In the genomic region with DNA sequence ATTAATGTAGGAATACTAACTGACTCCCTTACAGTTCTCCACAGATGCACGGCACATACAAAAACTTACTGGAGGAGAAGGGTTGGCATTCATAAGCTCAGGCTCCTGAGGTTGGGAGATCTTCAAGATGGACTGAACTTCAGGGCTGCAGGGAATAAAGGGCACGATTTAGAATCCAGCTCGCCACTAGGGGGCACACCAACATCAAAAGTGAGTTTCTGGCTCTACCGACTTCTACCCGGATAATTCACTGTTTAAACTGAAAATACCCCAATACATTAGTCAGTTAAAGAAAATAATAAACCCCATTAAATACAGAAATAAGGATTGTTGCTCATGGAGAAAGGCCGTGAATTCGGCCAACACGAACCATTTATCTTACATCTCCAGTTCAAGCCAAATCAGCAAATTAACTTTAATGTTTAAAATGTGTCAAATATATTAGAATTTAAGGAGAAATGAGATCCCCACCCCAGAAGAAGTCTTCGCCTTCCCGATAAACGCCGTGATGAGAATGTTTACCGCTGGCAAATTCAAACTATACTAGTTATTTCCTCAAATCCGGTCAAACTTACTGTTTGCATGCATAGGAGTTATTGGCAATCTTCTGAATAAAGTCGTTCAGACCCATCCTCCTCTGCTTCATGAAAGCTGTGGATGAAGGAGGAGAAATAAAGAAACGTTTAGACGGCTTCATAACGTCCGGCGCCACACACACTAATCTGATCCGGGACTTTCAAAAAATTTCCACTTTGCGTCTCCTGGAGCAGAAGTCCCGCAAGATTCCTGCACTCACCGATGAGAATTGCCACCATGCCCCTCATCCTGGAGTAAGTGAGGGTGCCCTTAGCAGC, we compare ENCODE assay signal across 1 cellular context.
TF ChIP-seq lines count a peak whose summit lies in the region.

No MANE protein-coding gene starts in this region.

TF ChIP-seq in HepG2, 621 proteins besides CTCF, POLR2A, EP300 and RAD21 (continued from another document and continues in another):
- TF ChIP-seq, protein P1, sequence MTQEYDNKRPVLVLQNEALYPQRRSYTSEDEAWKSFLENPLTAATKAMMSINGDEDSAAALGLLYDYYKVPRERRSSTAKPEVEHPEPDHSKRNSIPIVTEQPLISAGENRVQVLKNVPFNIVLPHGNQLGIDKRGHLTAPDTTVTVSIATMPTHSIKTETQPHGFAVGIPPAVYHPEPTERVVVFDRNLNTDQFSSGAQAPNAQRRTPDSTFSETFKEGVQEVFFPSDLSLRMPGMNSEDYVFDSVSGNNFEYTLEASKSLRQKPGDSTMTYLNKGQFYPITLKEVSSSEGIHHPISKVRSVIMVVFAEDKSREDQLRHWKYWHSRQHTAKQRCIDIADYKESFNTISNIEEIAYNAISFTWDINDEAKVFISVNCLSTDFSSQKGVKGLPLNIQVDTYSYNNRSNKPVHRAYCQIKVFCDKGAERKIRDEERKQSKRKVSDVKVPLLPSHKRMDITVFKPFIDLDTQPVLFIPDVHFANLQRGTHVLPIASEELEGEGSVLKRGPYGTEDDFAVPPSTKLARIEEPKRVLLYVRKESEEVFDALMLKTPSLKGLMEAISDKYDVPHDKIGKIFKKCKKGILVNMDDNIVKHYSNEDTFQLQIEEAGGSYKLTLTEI (CRISPR knock-in tag; conservative IDR thresholded peaks at IDR 0.05) = no peak
- TF ChIP-seq HNF4A (CRISPR knock-in tag; IDR thresholded peaks at IDR 0.05) (no peak), ZNF432 (CRISPR knock-in tag; IDR thresholded peaks at IDR 0.05; ENCODE audit: borderline replicate concordance) (no peak), ZNF264 (CRISPR knock-in tag; IDR thresholded peaks at IDR 0.05) (no peak), RFX5 (IDR thresholded peaks at IDR 0.05; ENCODE audit: low read depth, low read length) (no peak), CBX1 (IDR thresholded peaks at IDR 0.05; ENCODE audit: low read depth) (no peak), ZNF136 (CRISPR knock-in tag; IDR thresholded peaks at IDR 0.05; ENCODE audit: low read depth) (no peak), HMG20B (CRISPR knock-in tag; conservative IDR thresholded peaks at IDR 0.05) (no peak), FIP1L1 (IDR thresholded peaks at IDR 0.05; ENCODE audit: borderline replicate concordance, insufficient read depth, low read depth, low read length) (no peak), GATAD2A (CRISPR knock-in tag; IDR thresholded peaks at IDR 0.05) (peak; percentile 58), PITX1 (CRISPR knock-in tag; IDR thresholded peaks at IDR 0.05) (no peak), GATA4 (IDR thresholded peaks at IDR 0.05; ENCODE audit: borderline replicate concordance, low read depth) (no peak), U2AF1 (optimal IDR thresholded peaks at IDR 0.05; ENCODE audit: low read depth, low read length) (no peak), NFIC (IDR thresholded peaks at IDR 0.05; ENCODE audit: low read length) (no peak), FOXP1 (IDR thresholded peaks at IDR 0.05) (no peak), FOXP1 (CRISPR knock-in tag; IDR thresholded peaks at IDR 0.05) (no peak), ZBTB21 (CRISPR knock-in tag; IDR thresholded peaks at IDR 0.05) (no peak; the same call in 1 of the 2 replicates), ZNF263 (CRISPR knock-in tag; IDR thresholded peaks at IDR 0.05) (no peak), MAFF (IDR thresholded peaks at IDR 0.05; ENCODE audit: low read depth, low read length) (0 out of 2 replicates have a peak, but pooled peaks have one; percentile 39), ZNF660 (CRISPR knock-in tag; IDR thresholded peaks at IDR 0.05; ENCODE audit: borderline replicate concordance, low read depth) (no peak), SOX6 (IDR thresholded peaks at IDR 0.05) (no peak), SOX6 (CRISPR knock-in tag; IDR thresholded peaks at IDR 0.05) (no peak; the same call in 1 of the 2 replicates), ZNF746 (CRISPR knock-in tag; IDR thresholded peaks at IDR 0.05) (no peak), LCORL (IDR thresholded peaks at IDR 0.05) (no peak), LCORL (CRISPR knock-in tag; IDR thresholded peaks at IDR 0.05) (no peak), SMYD3 (CRISPR knock-in tag; IDR thresholded peaks at IDR 0.05) (no peak), HHEX (CRISPR knock-in tag; IDR thresholded peaks at IDR 0.05) (no peak)
- TF ChIP-seq, protein P2, sequence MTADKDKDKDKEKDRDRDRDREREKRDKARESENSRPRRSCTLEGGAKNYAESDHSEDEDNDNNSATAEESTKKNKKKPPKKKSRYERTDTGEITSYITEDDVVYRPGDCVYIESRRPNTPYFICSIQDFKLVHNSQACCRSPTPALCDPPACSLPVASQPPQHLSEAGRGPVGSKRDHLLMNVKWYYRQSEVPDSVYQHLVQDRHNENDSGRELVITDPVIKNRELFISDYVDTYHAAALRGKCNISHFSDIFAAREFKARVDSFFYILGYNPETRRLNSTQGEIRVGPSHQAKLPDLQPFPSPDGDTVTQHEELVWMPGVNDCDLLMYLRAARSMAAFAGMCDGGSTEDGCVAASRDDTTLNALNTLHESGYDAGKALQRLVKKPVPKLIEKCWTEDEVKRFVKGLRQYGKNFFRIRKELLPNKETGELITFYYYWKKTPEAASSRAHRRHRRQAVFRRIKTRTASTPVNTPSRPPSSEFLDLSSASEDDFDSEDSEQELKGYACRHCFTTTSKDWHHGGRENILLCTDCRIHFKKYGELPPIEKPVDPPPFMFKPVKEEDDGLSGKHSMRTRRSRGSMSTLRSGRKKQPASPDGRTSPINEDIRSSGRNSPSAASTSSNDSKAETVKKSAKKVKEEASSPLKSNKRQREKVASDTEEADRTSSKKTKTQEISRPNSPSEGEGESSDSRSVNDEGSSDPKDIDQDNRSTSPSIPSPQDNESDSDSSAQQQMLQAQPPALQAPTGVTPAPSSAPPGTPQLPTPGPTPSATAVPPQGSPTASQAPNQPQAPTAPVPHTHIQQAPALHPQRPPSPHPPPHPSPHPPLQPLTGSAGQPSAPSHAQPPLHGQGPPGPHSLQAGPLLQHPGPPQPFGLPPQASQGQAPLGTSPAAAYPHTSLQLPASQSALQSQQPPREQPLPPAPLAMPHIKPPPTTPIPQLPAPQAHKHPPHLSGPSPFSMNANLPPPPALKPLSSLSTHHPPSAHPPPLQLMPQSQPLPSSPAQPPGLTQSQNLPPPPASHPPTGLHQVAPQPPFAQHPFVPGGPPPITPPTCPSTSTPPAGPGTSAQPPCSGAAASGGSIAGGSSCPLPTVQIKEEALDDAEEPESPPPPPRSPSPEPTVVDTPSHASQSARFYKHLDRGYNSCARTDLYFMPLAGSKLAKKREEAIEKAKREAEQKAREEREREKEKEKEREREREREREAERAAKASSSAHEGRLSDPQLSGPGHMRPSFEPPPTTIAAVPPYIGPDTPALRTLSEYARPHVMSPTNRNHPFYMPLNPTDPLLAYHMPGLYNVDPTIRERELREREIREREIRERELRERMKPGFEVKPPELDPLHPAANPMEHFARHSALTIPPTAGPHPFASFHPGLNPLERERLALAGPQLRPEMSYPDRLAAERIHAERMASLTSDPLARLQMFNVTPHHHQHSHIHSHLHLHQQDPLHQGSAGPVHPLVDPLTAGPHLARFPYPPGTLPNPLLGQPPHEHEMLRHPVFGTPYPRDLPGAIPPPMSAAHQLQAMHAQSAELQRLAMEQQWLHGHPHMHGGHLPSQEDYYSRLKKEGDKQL (CRISPR knock-in tag; IDR thresholded peaks at IDR 0.05; ENCODE audit: low read depth) = no peak
- TF ChIP-seq, protein P3, sequence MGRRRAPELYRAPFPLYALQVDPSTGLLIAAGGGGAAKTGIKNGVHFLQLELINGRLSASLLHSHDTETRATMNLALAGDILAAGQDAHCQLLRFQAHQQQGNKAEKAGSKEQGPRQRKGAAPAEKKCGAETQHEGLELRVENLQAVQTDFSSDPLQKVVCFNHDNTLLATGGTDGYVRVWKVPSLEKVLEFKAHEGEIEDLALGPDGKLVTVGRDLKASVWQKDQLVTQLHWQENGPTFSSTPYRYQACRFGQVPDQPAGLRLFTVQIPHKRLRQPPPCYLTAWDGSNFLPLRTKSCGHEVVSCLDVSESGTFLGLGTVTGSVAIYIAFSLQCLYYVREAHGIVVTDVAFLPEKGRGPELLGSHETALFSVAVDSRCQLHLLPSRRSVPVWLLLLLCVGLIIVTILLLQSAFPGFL (CRISPR knock-in tag; IDR thresholded peaks at IDR 0.05) = no peak
- TF ChIP-seq, protein P4, sequence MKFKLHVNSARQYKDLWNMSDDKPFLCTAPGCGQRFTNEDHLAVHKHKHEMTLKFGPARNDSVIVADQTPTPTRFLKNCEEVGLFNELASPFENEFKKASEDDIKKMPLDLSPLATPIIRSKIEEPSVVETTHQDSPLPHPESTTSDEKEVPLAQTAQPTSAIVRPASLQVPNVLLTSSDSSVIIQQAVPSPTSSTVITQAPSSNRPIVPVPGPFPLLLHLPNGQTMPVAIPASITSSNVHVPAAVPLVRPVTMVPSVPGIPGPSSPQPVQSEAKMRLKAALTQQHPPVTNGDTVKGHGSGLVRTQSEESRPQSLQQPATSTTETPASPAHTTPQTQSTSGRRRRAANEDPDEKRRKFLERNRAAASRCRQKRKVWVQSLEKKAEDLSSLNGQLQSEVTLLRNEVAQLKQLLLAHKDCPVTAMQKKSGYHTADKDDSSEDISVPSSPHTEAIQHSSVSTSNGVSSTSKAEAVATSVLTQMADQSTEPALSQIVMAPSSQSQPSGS (CRISPR knock-in tag; IDR thresholded peaks at IDR 0.05) = 0 out of 2 replicates have a peak, but pooled peaks have one; percentile 62
- TF ChIP-seq, protein P5, sequence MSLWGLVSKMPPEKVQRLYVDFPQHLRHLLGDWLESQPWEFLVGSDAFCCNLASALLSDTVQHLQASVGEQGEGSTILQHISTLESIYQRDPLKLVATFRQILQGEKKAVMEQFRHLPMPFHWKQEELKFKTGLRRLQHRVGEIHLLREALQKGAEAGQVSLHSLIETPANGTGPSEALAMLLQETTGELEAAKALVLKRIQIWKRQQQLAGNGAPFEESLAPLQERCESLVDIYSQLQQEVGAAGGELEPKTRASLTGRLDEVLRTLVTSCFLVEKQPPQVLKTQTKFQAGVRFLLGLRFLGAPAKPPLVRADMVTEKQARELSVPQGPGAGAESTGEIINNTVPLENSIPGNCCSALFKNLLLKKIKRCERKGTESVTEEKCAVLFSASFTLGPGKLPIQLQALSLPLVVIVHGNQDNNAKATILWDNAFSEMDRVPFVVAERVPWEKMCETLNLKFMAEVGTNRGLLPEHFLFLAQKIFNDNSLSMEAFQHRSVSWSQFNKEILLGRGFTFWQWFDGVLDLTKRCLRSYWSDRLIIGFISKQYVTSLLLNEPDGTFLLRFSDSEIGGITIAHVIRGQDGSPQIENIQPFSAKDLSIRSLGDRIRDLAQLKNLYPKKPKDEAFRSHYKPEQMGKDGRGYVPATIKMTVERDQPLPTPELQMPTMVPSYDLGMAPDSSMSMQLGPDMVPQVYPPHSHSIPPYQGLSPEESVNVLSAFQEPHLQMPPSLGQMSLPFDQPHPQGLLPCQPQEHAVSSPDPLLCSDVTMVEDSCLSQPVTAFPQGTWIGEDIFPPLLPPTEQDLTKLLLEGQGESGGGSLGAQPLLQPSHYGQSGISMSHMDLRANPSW (CRISPR knock-in tag; IDR thresholded peaks at IDR 0.05; ENCODE audit: borderline replicate concordance) = no peak
- TF ChIP-seq, protein P6, sequence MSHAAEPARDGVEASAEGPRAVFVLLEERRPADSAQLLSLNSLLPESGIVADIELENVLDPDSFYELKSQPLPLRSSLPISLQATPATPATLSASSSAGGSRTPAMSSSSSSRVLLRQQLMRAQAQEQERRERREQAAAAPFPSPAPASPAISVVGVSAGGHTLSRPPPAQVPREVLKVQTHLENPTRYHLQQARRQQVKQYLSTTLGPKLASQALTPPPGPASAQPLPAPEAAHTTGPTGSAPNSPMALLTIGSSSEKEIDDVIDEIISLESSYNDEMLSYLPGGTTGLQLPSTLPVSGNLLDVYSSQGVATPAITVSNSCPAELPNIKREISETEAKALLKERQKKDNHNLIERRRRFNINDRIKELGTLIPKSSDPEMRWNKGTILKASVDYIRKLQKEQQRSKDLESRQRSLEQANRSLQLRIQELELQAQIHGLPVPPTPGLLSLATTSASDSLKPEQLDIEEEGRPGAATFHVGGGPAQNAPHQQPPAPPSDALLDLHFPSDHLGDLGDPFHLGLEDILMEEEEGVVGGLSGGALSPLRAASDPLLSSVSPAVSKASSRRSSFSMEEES (CRISPR knock-in tag; IDR thresholded peaks at IDR 0.05) = no peak
- TF ChIP-seq, protein P7, sequence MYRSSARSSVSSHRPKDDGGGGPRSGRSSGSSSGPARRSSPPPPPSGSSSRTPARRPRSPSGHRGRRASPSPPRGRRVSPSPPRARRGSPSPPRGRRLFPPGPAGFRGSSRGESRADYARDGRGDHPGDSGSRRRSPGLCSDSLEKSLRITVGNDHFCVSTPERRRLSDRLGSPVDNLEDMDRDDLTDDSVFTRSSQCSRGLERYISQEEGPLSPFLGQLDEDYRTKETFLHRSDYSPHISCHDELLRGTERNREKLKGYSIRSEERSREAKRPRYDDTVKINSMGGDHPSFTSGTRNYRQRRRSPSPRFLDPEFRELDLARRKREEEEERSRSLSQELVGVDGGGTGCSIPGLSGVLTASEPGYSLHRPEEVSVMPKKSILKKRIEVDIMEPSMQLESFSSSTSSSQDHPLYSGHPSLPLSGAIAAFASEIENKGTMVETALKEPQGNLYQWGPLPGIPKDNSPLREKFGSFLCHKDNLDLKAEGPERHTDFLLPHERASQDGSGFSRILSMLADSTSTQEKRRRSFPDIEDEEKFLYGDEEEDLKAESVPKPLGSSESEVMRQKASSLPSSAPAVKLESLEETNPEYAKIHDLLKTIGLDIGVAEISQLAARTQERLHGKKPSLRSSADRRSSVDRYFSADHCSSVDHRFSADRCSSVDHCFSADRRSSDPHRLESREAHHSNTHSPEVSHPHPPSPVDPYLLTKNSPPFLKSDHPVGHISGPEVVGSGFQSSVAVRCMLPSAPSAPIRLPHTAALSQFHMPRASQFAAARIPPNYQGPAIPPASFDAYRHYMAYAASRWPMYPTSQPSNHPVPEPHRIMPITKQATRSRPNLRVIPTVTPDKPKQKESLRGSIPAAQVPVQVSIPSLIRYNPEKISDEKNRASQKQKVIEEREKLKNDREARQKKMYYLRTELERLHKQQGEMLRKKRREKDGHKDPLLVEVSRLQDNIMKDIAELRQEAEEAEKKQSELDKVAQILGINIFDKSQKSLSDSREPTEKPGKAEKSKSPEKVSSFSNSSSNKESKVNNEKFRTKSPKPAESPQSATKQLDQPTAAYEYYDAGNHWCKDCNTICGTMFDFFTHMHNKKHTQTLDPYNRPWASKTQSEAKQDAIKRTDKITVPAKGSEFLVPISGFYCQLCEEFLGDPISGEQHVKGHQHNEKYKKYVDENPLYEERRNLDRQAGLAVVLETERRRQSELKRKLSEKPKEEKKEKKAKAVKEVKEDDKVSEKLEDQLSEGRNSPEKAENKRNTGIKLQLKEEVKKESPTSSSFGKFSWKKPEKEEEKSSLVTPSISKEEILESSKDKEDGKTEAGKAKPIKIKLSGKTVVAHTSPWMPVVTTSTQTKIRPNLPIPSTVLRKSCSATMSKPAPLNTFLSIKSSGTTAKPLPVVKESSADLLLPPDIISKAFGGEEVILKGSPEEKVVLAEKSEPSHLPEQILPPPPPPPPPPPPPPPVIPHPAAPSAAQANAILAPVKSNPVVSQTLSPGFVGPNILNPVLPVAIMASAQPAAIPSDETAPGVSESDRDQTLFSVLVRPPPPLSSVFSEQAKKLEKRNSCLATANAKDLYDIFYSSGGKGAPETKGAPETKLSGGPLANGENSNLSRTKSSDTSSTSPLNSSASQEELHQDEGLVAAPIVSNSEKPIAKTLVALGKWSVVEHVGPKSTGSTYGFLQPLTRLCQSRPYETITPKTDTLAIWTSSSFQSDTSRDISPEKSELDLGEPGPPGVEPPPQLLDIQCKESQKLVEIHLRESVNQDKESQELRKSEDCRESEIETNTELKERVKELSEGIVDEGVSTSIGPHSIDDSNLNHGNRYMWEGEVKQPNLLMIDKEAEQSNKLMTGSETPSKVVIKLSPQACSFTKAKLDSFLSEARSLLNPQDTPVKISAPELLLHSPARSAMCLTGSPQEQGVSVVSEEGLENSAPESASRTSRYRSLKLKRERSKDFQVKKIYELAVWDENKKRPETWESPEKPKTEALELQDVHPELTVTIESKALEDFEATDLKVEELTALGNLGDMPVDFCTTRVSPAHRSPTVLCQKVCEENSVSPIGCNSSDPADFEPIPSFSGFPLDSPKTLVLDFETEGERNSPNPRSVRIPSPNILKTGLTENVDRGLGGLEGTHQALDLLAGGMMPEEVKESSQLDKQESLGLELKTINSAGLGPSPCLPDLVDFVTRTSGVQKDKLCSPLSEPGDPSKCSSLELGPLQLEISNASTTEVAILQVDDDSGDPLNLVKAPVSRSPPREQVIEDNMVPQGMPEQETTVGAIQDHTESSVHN (CRISPR knock-in tag; IDR thresholded peaks at IDR 0.05) = no peak
